17 cellular contexts compared by ENCODE assay signal in the genomic region with DNA sequence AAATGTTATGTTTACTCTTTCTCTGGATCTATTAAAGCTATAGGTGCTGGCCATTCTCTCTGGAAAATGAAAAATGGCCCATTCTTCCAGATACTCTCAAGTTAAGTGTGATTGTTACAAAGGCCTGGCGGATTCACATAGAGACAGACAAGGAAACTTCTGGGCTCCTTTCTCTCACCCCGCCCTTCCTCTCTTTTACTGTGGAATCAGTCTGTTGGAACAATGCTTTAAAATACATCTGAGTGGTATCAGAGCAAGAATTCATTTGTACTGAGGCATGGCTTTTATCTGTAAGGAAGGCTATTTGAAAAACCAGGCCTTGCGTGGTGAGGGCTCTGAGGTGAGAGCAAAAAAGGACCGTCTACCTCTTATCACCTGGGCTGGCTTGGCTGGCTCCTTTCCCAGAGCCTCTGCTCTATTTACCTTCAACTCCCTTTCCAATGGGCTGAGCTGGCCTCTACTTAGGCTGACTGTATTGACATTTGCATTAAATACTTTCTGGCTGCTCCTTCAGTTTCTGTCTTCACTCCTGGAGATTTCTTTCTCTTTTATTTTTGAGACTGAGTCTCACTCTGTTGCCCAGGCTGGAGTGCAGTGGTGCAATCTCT.
DNase-seq lines count a peak whose midpoint lies in the region; ATAC-seq and TF ChIP-seq lines count a peak whose summit lies in the region.
"Had no signal": no experiment of that assay in that cellular context is flagged by ENCODE, and none has a peak within 500 bp of the region (broad histone marks: within the 10 kb centered on the region; RNA-seq: fewer than 3 reads in every experiment).

No MANE protein-coding gene starts in this region.

- no peak for ATAC-seq in heart right ventricle
- no peak for ATAC-seq in HG03378 (IDR thresholded peaks at IDR 0.05; ENCODE audit: unreplicated experiment)
- no peak for ATAC-seq in HG03432 (IDR thresholded peaks at IDR 0.05; ENCODE audit: unreplicated experiment)

- H3K4me3 ChIP-seq in fibroblast of the aortic adventitia (ENCODE audit: low read depth, low read length) (no peak overlapping the region), transverse colon (no peak overlapping the region), heart right ventricle (no peak overlapping the region)
- H3K4me3 ChIP-seq: BLaER1 treated with 17β-estradiol and CSF1 and Interleukin-3, amounts not matched to agents 10 nM and 100 nM; sigmoid colon had no signal

- TF ChIP-seq CTCF in fibroblast of the aortic adventitia (IDR thresholded peaks at IDR 0.05; ENCODE audit: insufficient read depth, low read length) (no peak), transverse colon (IDR thresholded peaks at IDR 0.05) (no peak), heart right ventricle (IDR thresholded peaks at IDR 0.05) (no peak)

- peaks cover 0 to 7% (median 0%) of the 10 kb centered on the region in 4 donors for H3K4me1 ChIP-seq in transverse colon
- peaks cover 0 to 7% (median 0%) of the 10 kb centered on the region in 9 donors for H3K4me1 ChIP-seq in heart right ventricle
- H3K4me1 ChIP-seq: sigmoid colon had no signal

- H3K27ac ChIP-seq in transverse colon: no peak overlapping the region
- no peak overlapping the region for H3K27ac ChIP-seq in heart right ventricle
- H3K27ac ChIP-seq: BLaER1 treated with 17β-estradiol and CSF1 and Interleukin-3, amounts not matched to agents 10 nM and 100 nM; neutrophil; sigmoid colon; WERI-Rb-1 had no signal

- H3K27me3 ChIP-seq in transverse colon: no peaks in the 10 kb centered on the region
- H3K27me3 ChIP-seq in heart right ventricle: peaks cover 0 to 5% (median 0%) of the 10 kb centered on the region in 7 donors
- H3K27me3 ChIP-seq: BLaER1 treated with 17β-estradiol and CSF1 and Interleukin-3, amounts not matched to agents 10 nM and 100 nM had no signal

- peak; percentile 1 for DNase-seq in NCI-H146 (lab: John Stamatoyannopoulos, UW)
- DNase-seq in NCI-H146 treated with DMSO at 0.1 percent for 48 hours (lab: John Stamatoyannopoulos, UW; ENCODE audit: unreplicated experiment): no peak
- peak; percentile 54 for DNase-seq in NCI-H345 (lab: John Stamatoyannopoulos, UW)
- peak; percentile 23 for DNase-seq in fibroblast of the aortic adventitia (ENCODE audit: low read depth)
- DNase-seq in transverse colon: peak; percentile 59
- no peak for DNase-seq in heart right ventricle
- DNase-seq: 8988T; activated CD8-positive, alpha-beta memory T cell treated with anti-CD3 and anti-CD28 coated beads for 24 hours; RPMI8226; sigmoid colon; stimulated activated CD4-positive, alpha-beta T cell treated with anti-CD3 and anti-CD28 coated beads, Interleukin-4, amount 100 ng/mL, for 24 hours; SW 1271; WERI-Rb-1 had no signal

- TF ChIP-seq EP300 in transverse colon (IDR thresholded peaks at IDR 0.05; ENCODE audit: low read depth): no peak

- TF ChIP-seq POLR2A in transverse colon (IDR thresholded peaks at IDR 0.05): no peak

- intact Hi-C loops in transverse colon (cut with DNase I; ENCODE audit: low total_unique reads) (no loop called here), heart right ventricle (cut with DNase I) (no loop called here)

- H3K36me3 ChIP-seq in transverse colon: no peaks in the 10 kb centered on the region
- H3K36me3 ChIP-seq in heart right ventricle: no peaks in the 10 kb centered on the region
- H3K36me3 ChIP-seq: BLaER1 treated with 17β-estradiol and CSF1 and Interleukin-3, amounts not matched to agents 10 nM and 100 nM; neutrophil; sigmoid colon; WERI-Rb-1 had no signal

- in situ Hi-C loops in transverse colon (cut with MboI; ENCODE audit: low pct_ligation_motif_present in 1 of 4, low pct_unique_long_range_greater_than_20kb in 1 of 4, low sequenced_read_pairs in 3 of 4): loop anchor here in 1 of 4 donors (25.0 kb wide), 1 partner anchor 98 kb away; no protein-coding TSS in a partner anchor

- H3K9me3 ChIP-seq in transverse colon (peaks cover 0 to 5% of the 10 kb centered on the region in 2 donors), heart right ventricle (peaks cover 0 to 16% (median 6%) of the 10 kb centered on the region in 11 donors)
- H3K9me3 ChIP-seq: neutrophil had no signal

- 26 to 54% methylated on average over 2 to 4 of the region's 4 CpGs for WGBS in transverse colon (ENCODE audit: low coverage in 1 of 2), 2 donors
- 46 to 48% methylated on average over 4 of the region's 4 CpGs for WGBS in heart right ventricle, 2 donors

Comparison
In these comparisons a context has a peak if more than half of its experiments do, and no peak if none do; other contexts are left out.
1. DNase-seq: peak in NCI-H146 (single experiment), NCI-H345 (single experiment), fibroblast of the aortic adventitia (single experiment) and transverse colon (single experiment); none in NCI-H146 treated with DMSO at 0.1 percent for 48 hours (single experiment) and heart right ventricle (0 of 2).